ENCODE assay signal across 20 cellular contexts in the genomic region with DNA sequence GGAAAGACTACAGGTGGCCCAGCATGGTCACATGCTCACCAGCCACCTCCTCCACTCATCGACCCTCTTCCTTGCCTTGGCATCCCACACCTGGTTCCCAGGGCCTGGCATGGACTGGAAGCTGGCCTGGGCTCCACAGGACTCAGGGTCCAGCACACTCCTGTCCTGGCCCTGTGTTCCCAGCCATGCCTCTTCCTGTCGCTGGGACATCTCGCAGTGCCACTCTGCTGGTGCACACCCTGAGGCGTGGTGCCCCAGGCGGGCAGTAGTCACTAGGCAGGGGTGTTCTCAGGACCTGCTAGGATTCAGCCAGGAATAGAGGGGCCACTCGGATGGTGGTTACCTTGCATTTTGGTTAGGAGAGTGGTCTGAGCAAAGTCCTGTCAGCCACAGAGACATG.
"Had no signal": no experiment of that assay in that cellular context is flagged by ENCODE, and none has a peak within 500 bp of the region (broad histone marks: within the 10 kb centered on the region; RNA-seq: fewer than 3 reads in every experiment).

No MANE protein-coding gene starts in this region.

- ATAC-seq: activated CD8-positive, alpha-beta memory T cell treated with anti-CD3 and anti-CD28 coated beads, Interleukin-2, amount 10 ng/mL, durations not matched to agents 7 days and 5 days; activated naive CD4-positive, alpha-beta T cell treated with anti-CD3 and anti-CD28 coated beads, Interleukin-2, amount 50 U/mL, for 72 hours had no signal

- DNase-seq: activated B cell treated with CpG ODN at 0.5 μM for 24 hours; activated CD4-positive, alpha-beta T cell treated with anti-CD3 and anti-CD28 coated beads for 1 hour; activated CD4-positive, alpha-beta T cell treated with anti-CD3 and anti-CD28 coated beads, Interleukin-2, amount 10 ng/mL, durations not matched to agents 24 days and 14 days; activated CD4-positive, alpha-beta T cell treated with anti-CD3 and anti-CD28 coated beads, Interleukin-2, amount 50 U/mL, for 48 hours; activated CD8-positive, alpha-beta memory T cell treated with anti-CD3 and anti-CD28 coated beads, Interleukin-2, amount 10 ng/mL, durations not matched to agents 7 days and 5 days; activated effector memory CD4-positive, alpha-beta T cell treated with anti-CD3 and anti-CD28 coated beads, Interleukin-2, amount 50 U/mL, for 16 hours; activated naive CD4-positive, alpha-beta T cell treated with Interleukin-2 at 50 U/mL for 16 hours; activated T-cell treated with anti-CD3 and anti-CD28 coated beads, Interleukin-2, amount 50 U/mL, for 24 hours; anterior cingulate cortex; KBM-7; NCI-H1417; NCI-H2029; NCI-H345; NCI-H510A; NCI-H526 treated with DMSO at 0.1 percent for 48 hours; NCI-H82; SIG-M5; T-helper 2 cell; T1000 had no signal
